8 cellular contexts compared by ENCODE assay signal in the genomic region with DNA sequence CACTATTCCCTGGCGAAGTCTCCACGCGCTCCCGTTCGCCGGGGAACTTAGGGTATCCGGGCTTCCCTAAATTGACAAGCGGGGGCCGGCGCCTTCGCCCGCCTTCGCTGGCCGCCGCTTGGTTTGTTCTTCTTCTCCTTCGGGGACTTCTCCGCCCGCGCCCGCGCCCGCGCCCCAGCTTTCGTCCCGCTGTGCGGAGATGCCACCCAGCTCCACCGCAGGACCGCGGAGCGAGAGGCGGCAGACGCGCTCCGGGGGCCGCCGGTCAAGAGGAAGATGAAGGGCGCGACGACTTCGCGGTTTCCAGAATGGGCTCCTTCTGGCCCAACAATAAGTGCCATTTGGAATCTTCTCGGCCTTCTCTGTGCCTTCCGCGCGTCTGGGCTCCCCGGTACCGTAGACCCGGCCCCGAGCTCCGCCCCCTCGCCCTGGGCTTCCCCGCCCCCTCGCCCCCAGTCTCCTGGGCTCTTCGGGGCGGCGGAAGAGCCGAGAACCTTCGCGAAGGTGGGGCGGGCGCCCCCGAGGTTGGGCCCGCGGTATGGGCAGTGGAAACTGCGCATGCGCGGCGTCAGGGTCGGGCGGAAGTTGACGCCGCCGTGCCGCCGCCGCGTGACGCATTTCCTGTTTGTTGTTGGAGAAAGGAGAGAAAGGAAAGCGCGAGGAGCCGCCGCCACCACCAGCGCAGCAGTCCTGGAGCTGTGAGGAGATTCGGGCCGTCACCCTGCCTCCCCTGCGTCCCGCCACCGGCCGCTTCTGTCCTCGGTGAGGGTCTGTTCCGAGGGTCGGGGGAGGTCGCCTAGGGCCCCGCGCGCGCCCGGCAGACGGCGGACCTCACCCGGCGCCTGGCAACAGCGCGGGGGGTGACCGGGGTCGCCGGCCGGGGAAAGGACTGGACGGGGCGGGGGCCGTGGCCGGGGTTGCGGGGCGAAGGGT. TPM values are rescaled to one million over a fixed set of nuclear protein-coding genes. Genes with fewer than 3 reads are reported as not detected.
DNase-seq lines count a peak whose midpoint lies in the region; FAIRE-seq and TF ChIP-seq lines count a peak whose summit lies in the region.

Gene DNAJB6, plus strand, starts transcription at position 622 of the 933 bp plus-strand sequence. CDS start 21,569 bp downstream, outside the sequence.

- no peak within 1 kb of the TSS for H4K8ac ChIP-seq in neuronal stem cell (ENCODE audit: low read depth, low read length)

- peaks cover 39% of the 10 kb centered on the region for H3K4me1 Mint-ChIP-seq in activated naive CD4-positive, alpha-beta T cell treated with anti-CD3 and anti-CD28 coated beads for 36 hours (ENCODE audit: low read depth)

- H3K9me3 Mint-ChIP-seq in activated naive CD4-positive, alpha-beta T cell treated with anti-CD3 and anti-CD28 coated beads for 36 hours, result no peaks in the 10 kb centered on the region

- H2BK15ac ChIP-seq in neuronal stem cell (ENCODE audit: low read length), result peak within 1 kb of the TSS; percentile 54

- H3K14ac ChIP-seq in neuronal stem cell (ENCODE audit: low read length), result no peak within 1 kb of the TSS

- no peak within 1 kb of the TSS for H2BK120ac ChIP-seq in neuronal stem cell (ENCODE audit: low read depth, low read length)

- H3K27ac Mint-ChIP-seq in activated naive CD4-positive, alpha-beta T cell treated with anti-CD3 and anti-CD28 coated beads for 36 hours, result peak within 1 kb of the TSS; percentile 95

- no peaks in the 10 kb centered on the region for H3K27me3 Mint-ChIP-seq in activated naive CD4-positive, alpha-beta T cell treated with anti-CD3 and anti-CD28 coated beads for 36 hours (ENCODE audit: low read depth)

- CTCF ChIA-PET in HEK293T (lab: Yijun Ruan, JAX), result no interaction called here
- CTCF ChIA-PET in activated naive CD4-positive, alpha-beta T cell treated with anti-CD3 and anti-CD28 coated beads for 36 hours (lab: Charles Lee), result no interaction called here

- peak within 1 kb of the TSS; percentile 92 for H3K4me3 Mint-ChIP-seq in activated naive CD4-positive, alpha-beta T cell treated with anti-CD3 and anti-CD28 coated beads for 36 hours

- WGBS in neuronal stem cell (ENCODE audit: extremely low coverage in 2 of 2, insufficient read length in 2 of 2, insufficient replicate concordance in 1 of 2), 2 donors, result no CpG with 5 or more reads among the region's 114 CpGs

- no peak for FAIRE-seq in frontal cortex (lab: Jason Lieb, UNC)

- H3K4me2 ChIP-seq in neuronal stem cell (ENCODE audit: insufficient read depth, low read length, poor library complexity, severe bottlenecking), result peak within 1 kb of the TSS; percentile 93

- H3K4ac ChIP-seq in neuronal stem cell (ENCODE audit: low read length), result no peak within 1 kb of the TSS

- peak within 1 kb of the TSS; percentile 95 to 96 for H3K4me3 ChIP-seq in neuronal stem cell (ENCODE audit: low read length in 2 of 2)
- H3K4me3 ChIP-seq in subcutaneous abdominal adipose tissue (ENCODE audit: low read depth in 1 of 5, low read length in 5 of 5), result peak within 1 kb of the TSS; percentile 66 to 93 (median 73)

- peaks cover 24% of the 10 kb centered on the region for H3K36me3 Mint-ChIP-seq in activated naive CD4-positive, alpha-beta T cell treated with anti-CD3 and anti-CD28 coated beads for 36 hours (ENCODE audit: low read depth)

- H3K9me3 ChIP-seq in neuronal stem cell (replicated peaks in 1 of 2; ENCODE audit: control insufficient read depth in 2 of 2, insufficient read depth in 1 of 2, low read depth in 1 of 2, low read length in 2 of 2) (peaks cover 2 to 5% of the 10 kb centered on the region in 2 donors), subcutaneous abdominal adipose tissue (ENCODE audit: control insufficient read depth in 5 of 5, low read length in 5 of 5) (no peaks in the 10 kb centered on the region)

- DNase-seq in GM03348 (ENCODE audit: low spot score) (peak; percentile 98), HEK293T (ENCODE audit: extremely low spot score) (peak; percentile 99), MV-4-11 (lab: John Stamatoyannopoulos, UW) (peak; percentile 89), SK-N-DZ (ENCODE audit: low spot score) (peak; percentile 90), frontal cortex (ENCODE audit: low spot score in 2 of 2) (peak; percentile 96 to 97), neuronal stem cell (ENCODE audit: low spot score) (peak; percentile 93)
- peak; percentile 95 for DNase-seq in activated naive CD4-positive, alpha-beta T cell treated with anti-CD3 and anti-CD28 coated beads for 36 hours

- H3K79me1 ChIP-seq in neuronal stem cell (ENCODE audit: low read depth, low read length), result peaks cover 4% of the 10 kb centered on the region

- H3K4me1 ChIP-seq in neuronal stem cell (ENCODE audit: control insufficient read depth in 2 of 2, insufficient read depth in 1 of 2, low read depth in 1 of 2, low read length in 2 of 2), result peaks cover 4 to 9% of the 10 kb centered on the region in 2 donors
- peaks cover 2 to 44% (median 28%) of the 10 kb centered on the region in 5 donors for H3K4me1 ChIP-seq in subcutaneous abdominal adipose tissue (ENCODE audit: control insufficient read depth in 5 of 5, insufficient read depth in 5 of 5, low read length in 5 of 5)

- peak within 1 kb of the TSS; percentile 90 for H3K23ac ChIP-seq in neuronal stem cell (ENCODE audit: low read depth, low read length, poor library complexity)

- intact Hi-C loops in activated naive CD4-positive, alpha-beta T cell treated with anti-CD3 and anti-CD28 coated beads for 36 hours (cut with micrococcal nuclease), result loop anchor here (1.0 to 2.0 kb wide), 4 partner anchors 18 to 444 kb away; partner anchors contain the start of genes LMBR1 and UBE3C

- H3K27me3 ChIP-seq in neuronal stem cell (ENCODE audit: control insufficient read depth in 3 of 3, insufficient read depth in 3 of 3, low read depth in 1 of 3, low read length in 3 of 3) (no peaks in the 10 kb centered on the region), subcutaneous abdominal adipose tissue (ENCODE audit: control insufficient read depth in 5 of 5, insufficient read depth in 4 of 5, low read length in 5 of 5) (no peaks in the 10 kb centered on the region)

- peak within 1 kb of the TSS; percentile 48 for H2BK5ac ChIP-seq in neuronal stem cell (ENCODE audit: low read length)

- peak within 1 kb of the TSS; percentile 71 for H2AK5ac ChIP-seq in neuronal stem cell (ENCODE audit: low read depth, low read length)

- H2AFZ ChIP-seq in neuronal stem cell (ENCODE audit: low read length), result peak within 1 kb of the TSS; percentile 99

- peak within 1 kb of the TSS; percentile 96 for H3K18ac ChIP-seq in neuronal stem cell (ENCODE audit: low read length)

- no peak within 1 kb of the TSS for H4K91ac ChIP-seq in neuronal stem cell (ENCODE audit: low read depth, low read length, poor library complexity)

- H3K36me3 ChIP-seq in neuronal stem cell (replicated peaks in 1 of 2; ENCODE audit: control insufficient read depth in 2 of 2, insufficient read depth in 2 of 2, low read length in 2 of 2) (peaks cover 0 to 5% of the 10 kb centered on the region in 2 donors), subcutaneous abdominal adipose tissue (ENCODE audit: control insufficient read depth in 5 of 5, insufficient read depth in 5 of 5, low read length in 5 of 5) (no peaks in the 10 kb centered on the region)

- H2BK12ac ChIP-seq in neuronal stem cell (ENCODE audit: low read length), result peak within 1 kb of the TSS; percentile 33

- peak within 1 kb of the TSS; percentile 71 for H3K27ac ChIP-seq in neuronal stem cell (replicated peaks; ENCODE audit: low read length)
- peak within 1 kb of the TSS; percentile 99 for H3K27ac ChIP-seq in subcutaneous abdominal adipose tissue (ENCODE audit: low read depth, low read length)

- POLR2A ChIA-PET in HEK293T (lab: Yijun Ruan, JAX), result no interaction called here

- H3K9ac ChIP-seq in neuronal stem cell (ENCODE audit: low read depth, low read length, poor library complexity) (peak within 1 kb of the TSS; percentile 94), subcutaneous abdominal adipose tissue (ENCODE audit: low read length in 5 of 5) (peak within 1 kb of the TSS; percentile 83 to 92 (median 89))

TF ChIP-seq in HEK293T, 16 proteins besides CTCF, POLR2A, EP300 and RAD21:
- TF ChIP-seq L3MBTL2 (conservative IDR thresholded peaks at IDR 0.05) (peak; percentile 93), ARNT (IDR thresholded peaks at IDR 0.05) (no peak)

RNA-seq across cellular contexts. Expression of gene DNAJB6, which starts in this region (rescaled TPM):
- polyA plus RNA-seq in SK-N-DZ (2014; cell fraction: cytosol; rRNA removed), result 99.3 and 113 TPM in 2 replicates
- polyA plus RNA-seq in SK-N-DZ (2014; cell fraction: nucleus; rRNA removed), result 67.3 and 70.3 TPM in 2 replicates
- 10 to 100 TPM; 69.0 to 72.1 TPM for total RNA-seq in activated naive CD4-positive, alpha-beta T cell treated with anti-CD3 and anti-CD28 coated beads for 36 hours
- total RNA-seq in frontal cortex, result 229 TPM
- polyA plus RNA-seq in neuronal stem cell (2013, experiment 1 of 2), result 203 TPM
- 185 TPM for polyA plus RNA-seq in neuronal stem cell (2013, experiment 2 of 2)

Comparison
In these comparisons a context has a peak if more than half of its experiments do, and no peak if none do; other contexts are left out.
1. Peak in every context shown above with its lines: DNase-seq, H3K4me3 ChIP-seq and H3K27ac ChIP-seq.